1 cellular context compared by ENCODE assay signal in the genomic region with DNA sequence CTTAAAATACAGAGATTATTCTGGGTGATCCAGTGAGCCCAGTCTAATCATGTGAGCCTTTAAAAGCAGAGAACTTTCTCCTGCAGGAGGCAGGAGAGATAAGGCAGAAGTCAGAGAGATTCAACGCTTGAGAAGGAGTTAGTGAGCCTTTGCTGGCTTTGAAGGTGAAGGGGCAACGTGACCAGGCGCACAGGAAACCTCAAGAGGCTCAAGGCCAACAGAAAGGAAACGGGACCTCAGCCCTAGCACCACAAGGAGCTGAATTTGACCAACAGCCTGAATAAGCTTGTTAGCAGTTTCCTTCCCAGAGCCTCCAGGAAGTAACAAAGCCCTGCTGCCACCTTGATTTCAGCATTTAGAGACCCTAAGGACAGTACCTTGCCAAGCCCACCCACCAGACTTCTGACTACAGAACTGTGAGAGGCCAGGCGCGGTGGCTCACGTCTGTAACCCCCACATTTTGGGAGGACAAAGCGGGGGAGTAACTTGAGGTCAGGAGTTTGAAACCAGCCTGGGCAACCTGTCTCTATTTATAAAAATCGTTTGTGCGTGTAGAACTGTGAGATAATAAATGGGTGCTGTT.
TF ChIP-seq lines count a peak whose summit lies in the region.

No MANE protein-coding gene starts in this region.

TF ChIP-seq in K562, 482 proteins besides CTCF, POLR2A, EP300 and RAD21 (continued from another document):
- TF ChIP-seq, protein P1, sequence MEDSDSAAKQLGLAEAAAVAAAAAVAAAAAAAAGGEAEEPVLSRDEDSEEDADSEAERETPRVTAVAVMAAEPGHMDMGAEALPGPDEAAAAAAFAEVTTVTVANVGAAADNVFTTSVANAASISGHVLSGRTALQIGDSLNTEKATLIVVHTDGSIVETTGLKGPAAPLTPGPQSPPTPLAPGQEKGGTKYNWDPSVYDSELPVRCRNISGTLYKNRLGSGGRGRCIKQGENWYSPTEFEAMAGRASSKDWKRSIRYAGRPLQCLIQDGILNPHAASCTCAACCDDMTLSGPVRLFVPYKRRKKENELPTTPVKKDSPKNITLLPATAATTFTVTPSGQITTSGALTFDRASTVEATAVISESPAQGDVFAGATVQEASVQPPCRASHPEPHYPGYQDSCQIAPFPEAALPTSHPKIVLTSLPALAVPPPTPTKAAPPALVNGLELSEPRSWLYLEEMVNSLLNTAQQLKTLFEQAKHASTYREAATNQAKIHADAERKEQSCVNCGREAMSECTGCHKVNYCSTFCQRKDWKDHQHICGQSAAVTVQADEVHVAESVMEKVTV (CRISPR knock-in tag; IDR thresholded peaks at IDR 0.05) = peak; percentile 75
- TF ChIP-seq ZNF699 (CRISPR knock-in tag; IDR thresholded peaks at IDR 0.05; ENCODE audit: insufficient replicate concordance) (no peak), ZNF232 (CRISPR knock-in tag; IDR thresholded peaks at IDR 0.05) (no peak), DPF2 (IDR thresholded peaks at IDR 0.05) (0 out of 2 replicates have a peak, but pooled peaks have one; percentile 29), ZC3H8 (IDR thresholded peaks at IDR 0.05) (no peak), GATA2 (CRISPR knock-in tag; IDR thresholded peaks at IDR 0.05) (peak; percentile 35; the same call in 1 of the 2 replicates), HSF4 (CRISPR knock-in tag; IDR thresholded peaks at IDR 0.05; ENCODE audit: borderline replicate concordance) (no peak), RBFOX2 (IDR thresholded peaks at IDR 0.05; ENCODE audit: low read depth, low read length) (no peak), HMGN3 (IDR thresholded peaks at IDR 0.05; ENCODE audit: borderline replicate concordance, extremely low read depth, insufficient read length, low read depth, low read length) (no peak), CHD1 (IDR thresholded peaks at IDR 0.05; ENCODE audit: low read length) (no peak), ARNT (IDR thresholded peaks at IDR 0.05) (no peak), PHF20 (IDR thresholded peaks at IDR 0.05; ENCODE audit: partially characterized antibody) (no peak), FOXA1 (IDR thresholded peaks at IDR 0.05; ENCODE audit: borderline replicate concordance) (no peak), FUS (optimal IDR thresholded peaks at IDR 0.05; ENCODE audit: low read depth, low read length) (no peak), ZFX (CRISPR knock-in tag; IDR thresholded peaks at IDR 0.05) (no peak), KDM4B (IDR thresholded peaks at IDR 0.05; ENCODE audit: borderline replicate concordance in 2 of 2, low read depth in 1 of 2) (no peak), TEAD2 (tag; IDR thresholded peaks at IDR 0.05) (no peak), ZNF217 (CRISPR knock-in tag; IDR thresholded peaks at IDR 0.05) (no peak)
- TF ChIP-seq, protein P2, sequence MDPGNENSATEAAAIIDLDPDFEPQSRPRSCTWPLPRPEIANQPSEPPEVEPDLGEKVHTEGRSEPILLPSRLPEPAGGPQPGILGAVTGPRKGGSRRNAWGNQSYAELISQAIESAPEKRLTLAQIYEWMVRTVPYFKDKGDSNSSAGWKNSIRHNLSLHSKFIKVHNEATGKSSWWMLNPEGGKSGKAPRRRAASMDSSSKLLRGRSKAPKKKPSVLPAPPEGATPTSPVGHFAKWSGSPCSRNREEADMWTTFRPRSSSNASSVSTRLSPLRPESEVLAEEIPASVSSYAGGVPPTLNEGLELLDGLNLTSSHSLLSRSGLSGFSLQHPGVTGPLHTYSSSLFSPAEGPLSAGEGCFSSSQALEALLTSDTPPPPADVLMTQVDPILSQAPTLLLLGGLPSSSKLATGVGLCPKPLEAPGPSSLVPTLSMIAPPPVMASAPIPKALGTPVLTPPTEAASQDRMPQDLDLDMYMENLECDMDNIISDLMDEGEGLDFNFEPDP (CRISPR knock-in tag; IDR thresholded peaks at IDR 0.05) = no peak
- TF ChIP-seq, protein P3, sequence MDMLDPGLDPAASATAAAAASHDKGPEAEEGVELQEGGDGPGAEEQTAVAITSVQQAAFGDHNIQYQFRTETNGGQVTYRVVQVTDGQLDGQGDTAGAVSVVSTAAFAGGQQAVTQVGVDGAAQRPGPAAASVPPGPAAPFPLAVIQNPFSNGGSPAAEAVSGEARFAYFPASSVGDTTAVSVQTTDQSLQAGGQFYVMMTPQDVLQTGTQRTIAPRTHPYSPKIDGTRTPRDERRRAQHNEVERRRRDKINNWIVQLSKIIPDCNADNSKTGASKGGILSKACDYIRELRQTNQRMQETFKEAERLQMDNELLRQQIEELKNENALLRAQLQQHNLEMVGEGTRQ (CRISPR knock-in tag; IDR thresholded peaks at IDR 0.05) = peak; percentile 48; the same call in 1 of the 2 replicates
